In genomic region chr4:83340692-83341343, GRCh38 we compare ENCODE assay signal across 11 cellular contexts. TPM values are rescaled to one million over a fixed set of nuclear protein-coding genes. Genes with fewer than 3 reads are reported as not detected.
A peak's percentile ranks its signal among the peaks of the same experiment; 100 is the strongest.
DNase-seq lines count a peak whose midpoint lies in the region; ATAC-seq and FAIRE-seq lines count a peak whose summit lies in the region.
"Had no signal": no experiment of that assay in that cellular context is flagged by ENCODE, and none has a peak within 500 bp of the region (broad histone marks: within the 10 kb centered on the region; RNA-seq: fewer than 3 reads in every experiment).

No MANE protein-coding gene starts in this region.

- no peak for FAIRE-seq in frontal cortex (lab: Jason Lieb, UNC)
- FAIRE-seq: H1 had no signal

- ATAC-seq in GM18868 (IDR thresholded peaks at IDR 0.05; ENCODE audit: unreplicated experiment) = peak; percentile 72
- ATAC-seq in HG02973 (IDR thresholded peaks at IDR 0.05; ENCODE audit: unreplicated experiment) = peak; percentile 62
- ATAC-seq: left ventricle myocardium superior had no signal

- no peaks in the 10 kb centered on the region for H3K36me3 ChIP-seq in MG63

- no peak overlapping the region for H3K4me3 ChIP-seq in MG63

- no peaks in the 10 kb centered on the region for H3K27me3 ChIP-seq in MG63

- no peaks in the 10 kb centered on the region for H3K9me3 ChIP-seq in MG63

- DNase-seq in activated CD4-positive, alpha-beta T cell treated with anti-CD3 and anti-CD28 coated beads, Interleukin-2, amount 50 U/mL, for 48 hours = peak; percentile 25 to 51
- peak; percentile 35 to 43 for DNase-seq in stimulated activated CD4-positive, alpha-beta T cell treated with anti-CD3 and anti-CD28 coated beads, Interleukin-2, amount 100 ng/mL, for 24 hours
- DNase-seq in NAMALWA (ENCODE audit: low spot score) (no peak), NCI-H1105 (lab: John Stamatoyannopoulos, UW) (no peak), MG63 (no peak), frontal cortex (ENCODE audit: low spot score in 2 of 2) (no peak)
- DNase-seq: left ventricle myocardium superior, SHP77 had no signal

RNA-seq across cellular contexts. Expression of gene HPSE, which starts 6.2 kb away (rescaled TPM):
- 2.1 TPM in 1 of 2 replicates, not detected in the other for total RNA-seq in MG63 (2014; rRNA removed; shearing (Covaris generic); ENCODE audit: low replicate concordance)
- total RNA-seq in frontal cortex = 0.82 TPM

RNA-seq across cellular contexts. Expression of gene COQ2, which starts 56.2 kb away (rescaled TPM):
- 21.8 and 34.9 TPM in 2 replicates for total RNA-seq in MG63 (2014; rRNA removed; shearing (Covaris generic); ENCODE audit: low replicate concordance)
- total RNA-seq in frontal cortex = 14.7 TPM

Comparison
In these comparisons a context has a peak if more than half of its experiments do, and no peak if none do; other contexts are left out.
1. DNase-seq: peak in activated CD4-positive, alpha-beta T cell treated with anti-CD3 and anti-CD28 coated beads, Interleukin-2, amount 50 U/mL, for 48 hours (2 of 2) and stimulated activated CD4-positive, alpha-beta T cell treated with anti-CD3 and anti-CD28 coated beads, Interleukin-2, amount 100 ng/mL, for 24 hours (2 of 2); none in NAMALWA (single experiment), NCI-H1105 (single experiment), MG63 (single experiment) and frontal cortex (0 of 2).